28 cellular contexts compared by ENCODE assay signal in genomic region chr12:16021026-16021425, GRCh38.
"Had no signal": no experiment of that assay in that cellular context is flagged by ENCODE, and none has a peak within 500 bp of the region (broad histone marks: within the 10 kb centered on the region; RNA-seq: fewer than 3 reads in every experiment).

No MANE protein-coding gene starts in this region.

- H3K4me3 ChIP-seq: ascending aorta, cardiac muscle cell had no signal

- DNase-seq: activated B cell treated with CpG ODN at 0.5 μM for 24 hours; activated CD4-positive, alpha-beta memory T cell treated with anti-CD3 and anti-CD28 coated beads for 36 hours; activated CD4-positive, alpha-beta T cell treated with anti-CD3 and anti-CD28 coated beads for 4 hours; activated CD4-positive, alpha-beta T cell treated with anti-CD3 and anti-CD28 coated beads, Interleukin-2, amount 10 ng/mL, durations not matched to agents 24 days and 14 days; activated CD4-positive, alpha-beta T cell treated with anti-CD3 and anti-CD28 coated beads, Interleukin-2, amount 50 U/mL, for 1 hour; activated CD4-positive, alpha-beta T cell treated with anti-CD3 and anti-CD28 coated beads, Interleukin-2, amount 50 U/mL, for 4 hours; activated CD4-positive, CD25-positive, alpha-beta regulatory T cell treated with anti-CD3 and anti-CD28 coated beads, Interleukin-2, amount 50 U/mL, for 72 hours; activated CD8-positive, alpha-beta memory T cell treated with anti-CD3 and anti-CD28 coated beads, Interleukin-2, amount 50 U/mL, for 4 hours; activated CD8-positive, alpha-beta T cell treated with anti-CD3 and anti-CD28 coated beads for 36 hours; activated effector memory CD4-positive, alpha-beta T cell treated with anti-CD3 and anti-CD28 coated beads, Interleukin-2, amount 50 U/mL, for 16 hours; activated naive CD4-positive, alpha-beta T cell treated with anti-CD3 and anti-CD28 coated beads, Interleukin-2, amount 10 ng/mL, durations not matched to agents 7 days and 5 days; activated naive CD4-positive, alpha-beta T cell treated with Interleukin-2 at 50 U/mL for 16 hours; activated naive CD8-positive, alpha-beta T cell treated with anti-CD3 and anti-CD28 coated beads, Interleukin-2, amount 10 ng/mL, durations not matched to agents 7 days and 5 days; activated naive CD8-positive, alpha-beta T cell treated with anti-CD3 and anti-CD28 coated beads, Interleukin-2, amount 50 U/mL, for 24 hours; activated T-cell treated with anti-CD3 and anti-CD28 coated beads for 4 hours; activated T-cell treated with anti-CD3 and anti-CD28 coated beads, Interleukin-2, amount 50 U/mL, for 1 hour; activated T-cell treated with anti-CD3 and anti-CD28 coated beads, Interleukin-2, amount 50 U/mL, for 4 hours; activated T-cell treated with anti-CD3 and anti-CD28 coated beads, Interleukin-2, amount 50 U/mL, for 72 hours; amygdala; anterior cingulate cortex; caudate nucleus; cerebellar nuclear complex; T-helper 17 cell had no signal

- FAIRE-seq: TTC549 had no signal

- H3K36me3 ChIP-seq: cardiac muscle cell had no signal

- ATAC-seq: activated CD8-positive, alpha-beta T cell treated with anti-CD3 and anti-CD28 coated beads for 36 hours; activated naive CD8-positive, alpha-beta T cell treated with anti-CD3 and anti-CD28 coated beads, Interleukin-2, amount 50 U/mL, for 24 hours; activated T-cell treated with anti-CD3 and anti-CD28 coated beads, Interleukin-2, amount 50 U/mL, for 4 hours; activated T-cell treated with anti-CD3 and anti-CD28 coated beads, Interleukin-2, amount 50 U/mL, for 72 hours; activated T-helper 17 cell treated with anti-CD3 and anti-CD28 coated beads, Interleukin-2, amount 50 U/mL, for 72 hours; T-helper 17 cell had no signal

- H3K27ac ChIP-seq: ascending aorta, cardiac muscle cell, VCaP had no signal

- H3K4me1 ChIP-seq: ascending aorta had no signal
